In genomic region chr7:44793919-44794715, GRCh38 we compare ENCODE assay signal across 1 cellular context.
TF ChIP-seq lines count a peak whose summit lies in the region.

No MANE protein-coding gene starts in this region.

TF ChIP-seq in HepG2, 621 proteins besides CTCF, POLR2A, EP300 and RAD21:
- no peak for TF ChIP-seq GRHL1 (CRISPR knock-in tag; conservative IDR thresholded peaks at IDR 0.05)
- 0 out of 2 replicates have a peak, but pooled peaks have one; percentile 2 for TF ChIP-seq CEBPG (CRISPR knock-in tag; IDR thresholded peaks at IDR 0.05)
- TF ChIP-seq CEBPB (IDR thresholded peaks at IDR 0.05; ENCODE audit: borderline replicate concordance, low read depth, low read length), result peak; percentile 52; the same call in 1 of the 2 replicates
- TF ChIP-seq TEAD3 (CRISPR knock-in tag; optimal IDR thresholded peaks at IDR 0.05; ENCODE audit: borderline replicate concordance), result peak; percentile 31
- peak; percentile 94 for TF ChIP-seq ZNF629 (CRISPR knock-in tag; conservative IDR thresholded peaks at IDR 0.05)
- TF ChIP-seq ZKSCAN8 (CRISPR knock-in tag; IDR thresholded peaks at IDR 0.05; ENCODE audit: borderline replicate concordance), result no peak
- TF ChIP-seq, protein P1, sequence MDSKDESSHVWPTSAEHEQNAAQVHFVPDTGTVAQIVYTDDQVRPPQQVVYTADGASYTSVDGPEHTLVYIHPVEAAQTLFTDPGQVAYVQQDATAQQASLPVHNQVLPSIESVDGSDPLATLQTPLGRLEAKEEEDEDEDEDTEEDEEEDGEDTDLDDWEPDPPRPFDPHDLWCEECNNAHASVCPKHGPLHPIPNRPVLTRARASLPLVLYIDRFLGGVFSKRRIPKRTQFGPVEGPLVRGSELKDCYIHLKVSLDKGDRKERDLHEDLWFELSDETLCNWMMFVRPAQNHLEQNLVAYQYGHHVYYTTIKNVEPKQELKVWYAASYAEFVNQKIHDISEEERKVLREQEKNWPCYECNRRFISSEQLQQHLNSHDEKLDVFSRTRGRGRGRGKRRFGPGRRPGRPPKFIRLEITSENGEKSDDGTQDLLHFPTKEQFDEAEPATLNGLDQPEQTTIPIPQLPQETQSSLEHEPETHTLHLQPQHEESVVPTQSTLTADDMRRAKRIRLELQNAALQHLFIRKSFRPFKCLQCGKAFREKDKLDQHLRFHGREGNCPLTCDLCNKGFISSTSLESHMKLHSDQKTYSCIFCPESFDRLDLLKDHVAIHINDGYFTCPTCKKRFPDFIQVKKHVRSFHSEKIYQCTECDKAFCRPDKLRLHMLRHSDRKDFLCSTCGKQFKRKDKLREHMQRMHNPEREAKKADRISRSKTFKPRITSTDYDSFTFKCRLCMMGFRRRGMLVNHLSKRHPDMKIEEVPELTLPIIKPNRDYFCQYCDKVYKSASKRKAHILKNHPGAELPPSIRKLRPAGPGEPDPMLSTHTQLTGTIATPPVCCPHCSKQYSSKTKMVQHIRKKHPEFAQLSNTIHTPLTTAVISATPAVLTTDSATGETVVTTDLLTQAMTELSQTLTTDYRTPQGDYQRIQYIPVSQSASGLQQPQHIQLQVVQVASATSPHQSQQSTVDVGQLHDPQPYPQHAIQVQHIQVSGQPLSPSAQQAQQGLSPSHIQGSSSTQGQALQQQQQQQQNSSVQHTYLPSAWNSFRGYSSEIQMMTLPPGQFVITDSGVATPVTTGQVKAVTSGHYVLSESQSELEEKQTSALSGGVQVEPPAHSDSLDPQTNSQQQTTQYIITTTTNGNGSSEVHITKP (CRISPR knock-in tag; IDR thresholded peaks at IDR 0.05; ENCODE audit: low read depth), result no peak
- TF ChIP-seq ZMYM3 (CRISPR knock-in tag; IDR thresholded peaks at IDR 0.05), result peak; percentile 44; the same call in 1 of the 2 replicates
- peak; percentile 82 for TF ChIP-seq CHD4 (IDR thresholded peaks at IDR 0.05; ENCODE audit: borderline replicate concordance, low read length)
- no peak for TF ChIP-seq SYNCRIP (IDR thresholded peaks at IDR 0.05; ENCODE audit: insufficient read depth, low read depth, low read length)
